ENCODE assay signal across 9 cellular contexts in the genomic region with DNA sequence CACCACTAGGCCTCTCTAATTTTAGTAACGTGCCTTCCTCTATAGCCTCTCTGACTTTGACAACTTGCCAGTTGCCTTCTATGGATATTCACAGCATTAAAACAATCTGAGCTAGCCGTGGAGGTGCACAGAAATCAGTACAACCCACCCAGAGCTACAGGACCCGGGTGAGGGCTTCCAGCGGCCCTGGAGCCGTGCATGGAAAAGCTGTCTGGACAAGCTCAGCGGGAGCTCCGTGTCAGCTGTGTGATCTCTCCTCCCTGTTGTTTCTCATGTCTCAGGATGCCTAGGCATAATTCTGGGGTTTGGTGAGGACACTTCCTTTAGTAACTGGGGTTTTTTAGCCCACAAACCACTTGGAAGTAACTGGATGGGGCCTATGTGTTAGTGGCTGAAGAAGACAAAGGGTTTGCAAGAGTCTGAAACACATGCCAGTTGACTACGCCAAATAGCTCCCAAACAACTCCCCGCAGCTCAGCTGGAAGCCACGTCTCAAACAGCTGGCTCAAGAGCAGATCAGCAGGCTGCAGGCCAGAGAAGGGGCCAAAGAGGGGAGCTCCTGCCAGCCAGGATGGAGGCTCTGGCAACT. TPM values are rescaled to one million over a fixed set of nuclear protein-coding genes. Genes with fewer than 3 reads are reported as not detected.
DNase-seq lines count a peak whose midpoint lies in the region; ATAC-seq, FAIRE-seq and TF ChIP-seq lines count a peak whose summit lies in the region.
"Had no signal": no experiment of that assay in that cellular context is flagged by ENCODE, and none has a peak within 500 bp of the region (broad histone marks: within the 10 kb centered on the region; RNA-seq: fewer than 3 reads in every experiment).

No MANE protein-coding gene starts in this region.

- H3K9me3 ChIP-seq in T-helper 17 cell (ENCODE audit: control insufficient read depth, low read length, poor library complexity, severe bottlenecking) (no peaks in the 10 kb centered on the region), gastroesophageal sphincter (no peaks in the 10 kb centered on the region), sigmoid colon (no peaks in the 10 kb centered on the region), small intestine (ENCODE audit: control insufficient read depth, low read depth) (no peaks in the 10 kb centered on the region)

- TF ChIP-seq POLR2A in gastroesophageal sphincter (IDR thresholded peaks at IDR 0.05) (no peak), sigmoid colon (IDR thresholded peaks at IDR 0.05) (no peak)

- no peak for TF ChIP-seq CTCF in gastroesophageal sphincter (IDR thresholded peaks at IDR 0.05)
- TF ChIP-seq CTCF in sigmoid colon (IDR thresholded peaks at IDR 0.05) = no peak

- H3K4me3 Mint-ChIP-seq in T-helper 17 cell = no peak overlapping the region
- H3K4me3 Mint-ChIP-seq: T-cell had no signal

- H3K27me3 Mint-ChIP-seq in T-helper 17 cell = no peaks in the 10 kb centered on the region
- H3K27me3 Mint-ChIP-seq: T-cell had no signal

- H3K4me1 ChIP-seq in gastroesophageal sphincter = peaks cover 13 to 78% (median 37%) of the 10 kb centered on the region in 3 donors
- H3K4me1 ChIP-seq in sigmoid colon = peaks cover 0 to 78% (median 73%) of the 10 kb centered on the region in 4 donors
- no peaks in the 10 kb centered on the region for H3K4me1 ChIP-seq in small intestine (ENCODE audit: control insufficient read depth in 2 of 2, insufficient read depth in 1 of 2, low read depth in 1 of 2, low read length in 1 of 2)

- no peaks in the 10 kb centered on the region for H3K36me3 Mint-ChIP-seq in T-helper 17 cell (ENCODE audit: low read depth)

- H3K36me3 ChIP-seq in gastroesophageal sphincter (peaks cover 0 to 49% of the 10 kb centered on the region in 2 donors), sigmoid colon (peaks cover 6 to 36% (median 14%) of the 10 kb centered on the region in 4 donors), small intestine (ENCODE audit: control insufficient read depth in 2 of 2, insufficient read depth in 2 of 2, low read length in 2 of 2) (peaks cover 8 to 20% of the 10 kb centered on the region in 2 donors)

- WGBS in gastroesophageal sphincter (ENCODE audit: low coverage in 1 of 2), 2 donors = 3 to 7% methylated on average over 7 to 9 of the region's 10 CpGs
- WGBS in sigmoid colon, 2 donors = 71 to 83% methylated on average over 10 of the region's 10 CpGs
- 65 to 87% (median 84%) methylated on average over 10 of the region's 10 CpGs for WGBS in small intestine, 3 donors

- H3K27ac ChIP-seq in gastroesophageal sphincter (peak overlapping the region; percentile 86 to 99 (median 97)), sigmoid colon (peak overlapping the region; percentile 91 to 97 (median 92)), small intestine (ENCODE audit: low read depth in 1 of 2, low read length in 1 of 2) (peak overlapping the region in 1 of 2 donors; percentile 62)

- H3K4me3 ChIP-seq in gastroesophageal sphincter = no peak overlapping the region
- peak overlapping the region in 1 of 4 donors; percentile 5 for H3K4me3 ChIP-seq in sigmoid colon
- peak overlapping the region in 1 of 2 donors; percentile 0 for H3K4me3 ChIP-seq in small intestine (ENCODE audit: low read depth in 1 of 2, low read length in 2 of 2)

- H3K27ac Mint-ChIP-seq in T-helper 17 cell = peak overlapping the region; percentile 21
- H3K27ac Mint-ChIP-seq: T-cell had no signal

- intact Hi-C loops in sigmoid colon (cut with DNase I) = loop anchor here (1.0 to 10.0 kb wide), 4 partner anchors 139 to 680 kb away; a partner anchor contains a TSS

- no peak for TF ChIP-seq EP300 in gastroesophageal sphincter (IDR thresholded peaks at IDR 0.05)
- peak in 2 of 4 donors; percentile 19 to 59 for TF ChIP-seq EP300 in sigmoid colon (IDR thresholded peaks at IDR 0.05)

- no peaks in the 10 kb centered on the region for H3K4me1 Mint-ChIP-seq in T-helper 17 cell

- ATAC-seq in T-helper 17 cell = no peak
- peak; percentile 40 for ATAC-seq in gastroesophageal sphincter
- ATAC-seq in HG03045 (IDR thresholded peaks at IDR 0.05; ENCODE audit: unreplicated experiment) = no peak

- H3K27me3 ChIP-seq in gastroesophageal sphincter (no peaks in the 10 kb centered on the region), sigmoid colon (no peaks in the 10 kb centered on the region), small intestine (ENCODE audit: control insufficient read depth in 2 of 2, insufficient read depth in 2 of 2, low read length in 2 of 2) (no peaks in the 10 kb centered on the region)

- FAIRE-seq in small intestine (lab: Jason Lieb, UNC) = no peak

- DNase-seq in ELF-1 (ENCODE audit: low read depth, low spot score) (peak; percentile 74), T-helper 17 cell (no peak), sigmoid colon (peak; percentile 91), hepatic stellate cell (ENCODE audit: low spot score) (no peak), small intestine (no peak), NCI-H187 treated with DMSO at 0.1 percent for 48 hours (lab: John Stamatoyannopoulos, UW) (no peak)
- DNase-seq: T-cell had no signal

RNA-seq across cellular contexts. Expression of a gene that starts 52.9 kb away (rescaled TPM):
- 10 to 100 TPM; 22.3 to 31.2 TPM for total RNA-seq in T-helper 17 cell
- total RNA-seq in gastroesophageal sphincter = 10 to 100 TPM; 16.2 to 35.0 (median 17.2) TPM
- 10 to 100 TPM in 3 of 4 donors, 1 to 10 TPM in 1; 9.9 to 19.7 (median 12.6) TPM for total RNA-seq in sigmoid colon
- 10 to 100 TPM in 1 of 3 donors, 1 to 10 TPM in 2; 3.6 to 10.1 (median 5.1) TPM for polyA plus RNA-seq in sigmoid colon
- 1 to 10 TPM; 1.6 to 7.0 (median 2.2) TPM for polyA plus RNA-seq in small intestine

Comparison
In these comparisons a context has a peak if more than half of its experiments do, and no peak if none do; other contexts are left out.
1. DNase-seq: peak in ELF-1 (single experiment) and sigmoid colon (single experiment); none in T-helper 17 cell (0 of 3), hepatic stellate cell (single experiment), small intestine (single experiment) and NCI-H187 treated with DMSO at 0.1 percent for 48 hours (single experiment).